In genomic region chr4:187021436-187022205, GRCh38 we compare ENCODE assay signal across 18 cellular contexts.
A peak's percentile ranks its signal among the peaks of the same experiment; 100 is the strongest.
DNase-seq lines count a peak whose midpoint lies in the region; ATAC-seq and TF ChIP-seq lines count a peak whose summit lies in the region.
"Had no signal": no experiment of that assay in that cellular context is flagged by ENCODE, and none has a peak within 500 bp of the region (broad histone marks: within the 10 kb centered on the region; RNA-seq: fewer than 3 reads in every experiment).

No MANE protein-coding gene starts in this region.

- H3K56ac ChIP-seq in mesendoderm (ENCODE audit: low read length) = no peak overlapping the region

- no peak overlapping the region for H2AK5ac ChIP-seq in mesendoderm (ENCODE audit: low read length)

- no peak overlapping the region for H3K4me2 ChIP-seq in mammary epithelial cell (ENCODE audit: insufficient read depth, low read depth, low read length)
- no peak overlapping the region for H3K4me2 ChIP-seq in mesendoderm (ENCODE audit: low read length)
- H3K4me2 ChIP-seq: BLaER1 had no signal

- no peak overlapping the region for H2AFZ ChIP-seq in mammary epithelial cell (ENCODE audit: low read depth, low read length)
- H2AFZ ChIP-seq: GM23248 had no signal

- H3K9me3 ChIP-seq in mammary epithelial cell (replicated peaks; ENCODE audit: insufficient read depth, low read length) (no peaks in the 10 kb centered on the region), breast epithelium (no peaks in the 10 kb centered on the region)
- H3K9me3 ChIP-seq: HAP-1 had no signal

- H4K8ac ChIP-seq in mesendoderm (ENCODE audit: low read depth, low read length) = no peak overlapping the region

- intact Hi-C loops in mammary epithelial cell (cut with micrococcal nuclease) (no loop called here), breast epithelium (cut with DNase I; ENCODE audit: low total_unique reads) (no loop called here)

- in situ Hi-C loops in mammary epithelial cell (cut with MboI; ENCODE audit: low sequenced_read_pairs in 2 of 2) = no loop called here

- no peaks in the 10 kb centered on the region for H3K79me2 ChIP-seq in mammary epithelial cell (ENCODE audit: insufficient read depth, low read length)
- H3K79me2 ChIP-seq in mesendoderm (ENCODE audit: control insufficient read depth, insufficient read depth, low read length) = no peaks in the 10 kb centered on the region

- dilution Hi-C loops in mammary epithelial cell (cut with HindIII; ENCODE audit: low sequenced_read_pairs) = no loop called here

- H2BK15ac ChIP-seq in mesendoderm (replicated peaks; ENCODE audit: low read depth) = no peak overlapping the region

- H3K18ac ChIP-seq in mesendoderm (ENCODE audit: low read length) = no peak overlapping the region

- H4K20me1 ChIP-seq in mammary epithelial cell (ENCODE audit: insufficient read depth, low read length) = no peaks in the 10 kb centered on the region
- H4K20me1 ChIP-seq: BLaER1 had no signal

- H3K27ac ChIP-seq in mammary epithelial cell (ENCODE audit: insufficient read depth, low read depth, low read length) (no peak overlapping the region), breast epithelium (no peak overlapping the region), mesendoderm (ENCODE audit: low read depth, low read length) (no peak overlapping the region)
- H3K27ac ChIP-seq: BLaER1, GM23248 had no signal

- no peak overlapping the region for H4K5ac ChIP-seq in mesendoderm (ENCODE audit: low read length)

- H3K4ac ChIP-seq in mesendoderm (ENCODE audit: low read depth, low read length) = no peak overlapping the region

- WGBS in mammary epithelial cell (ENCODE audit: low coverage, missing lambda C conversion rate) = 97% methylated on average over 6 of the region's 6 CpGs
- WGBS in mesendoderm (ENCODE audit: extremely low coverage, insufficient coverage, low lambda C conversion rate) = no CpG with 5 or more reads among the region's 6 CpGs

- H3K27me3 ChIP-seq in mammary epithelial cell (ENCODE audit: insufficient read depth, low read length) = no peaks in the 10 kb centered on the region
- H3K27me3 ChIP-seq in breast epithelium = no peaks in the 10 kb centered on the region
- H3K27me3 ChIP-seq in mesendoderm (ENCODE audit: insufficient read depth, low read length, poor library complexity) = no peaks in the 10 kb centered on the region
- H3K27me3 ChIP-seq: BLaER1 had no signal

- no peak for TF ChIP-seq POLR2A in breast epithelium (IDR thresholded peaks at IDR 0.05)

- H2BK120ac ChIP-seq in mesendoderm (ENCODE audit: low read depth, low read length) = no peak overlapping the region

- H3K9ac ChIP-seq in mammary epithelial cell (ENCODE audit: insufficient read depth, low read length) (no peak overlapping the region), mesendoderm (ENCODE audit: low read length) (no peak overlapping the region)
- H3K9ac ChIP-seq: BLaER1, GM23248 had no signal

- no peak overlapping the region for H3K23ac ChIP-seq in mesendoderm (ENCODE audit: low read length)

- ATAC-seq in GM21367 (IDR thresholded peaks at IDR 0.05; ENCODE audit: unreplicated experiment) = no peak
- ATAC-seq: GM12878, HepG2 had no signal

- CTCF ChIA-PET in mammary epithelial cell (lab: Charles Lee; ENCODE audit: low non-redundant PET) = no interaction called here

- TF ChIP-seq CTCF in mammary epithelial cell (conservative IDR thresholded peaks at IDR 0.05 in 1 of 2, IDR thresholded peaks at IDR 0.05 in 1 of 2; ENCODE audit: extremely low read depth in 1 of 2, insufficient read depth in 1 of 2, low read depth in 1 of 2, low read length in 2 of 2) = no peak
- no peak for TF ChIP-seq CTCF in breast epithelium (IDR thresholded peaks at IDR 0.05)

- H3K4me3 ChIP-seq in mammary epithelial cell (replicated peaks in 1 of 3; ENCODE audit: insufficient read depth in 1 of 3, low read depth in 2 of 3, low read length in 3 of 3) (no peak overlapping the region), breast epithelium (no peak overlapping the region), mesendoderm (ENCODE audit: low read length) (no peak overlapping the region)
- H3K4me3 ChIP-seq: BLaER1, GM12878, GM23248, HAP-1 had no signal

- H3K36me3 ChIP-seq in mammary epithelial cell (ENCODE audit: insufficient read depth, low read length) (no peaks in the 10 kb centered on the region), breast epithelium (no peaks in the 10 kb centered on the region), mesendoderm (ENCODE audit: control insufficient read depth, insufficient read depth, low read length) (no peaks in the 10 kb centered on the region)
- H3K36me3 ChIP-seq: BLaER1, HAP-1 had no signal

- H2BK5ac ChIP-seq in mesendoderm (ENCODE audit: low read length) = no peak overlapping the region

- DNase-seq in mammary epithelial cell (peak; percentile 26), breast epithelium (ENCODE audit: low spot score in 2 of 2) (no peak), glomerular visceral epithelial cell (ENCODE audit: extremely low spot score) (peak; percentile 37), mesendoderm (peak; percentile 30), superior temporal gyrus (ENCODE audit: extremely low spot score) (no peak), ureter (ENCODE audit: low spot score) (no peak)
- DNase-seq: 8988T; CD4-positive, alpha-beta memory T cell; DMS 273 treated with DMSO at 0.1 percent for 48 hours; DMS53; DND-41; EL; GM23248 had no signal

- H3K4me1 ChIP-seq in mammary epithelial cell (ENCODE audit: insufficient read depth, low read length) = no peaks in the 10 kb centered on the region
- no peaks in the 10 kb centered on the region for H3K4me1 ChIP-seq in breast epithelium
- H3K4me1 ChIP-seq in mesendoderm (ENCODE audit: control insufficient read depth, low read depth, low read length) = peaks cover 2% of the 10 kb centered on the region
- H3K4me1 ChIP-seq: BLaER1, HAP-1 had no signal

- no peaks in the 10 kb centered on the region for H3K79me1 ChIP-seq in mesendoderm (ENCODE audit: low read length)

- BruUV-seq in mammary epithelial cell (replicated peaks; lab: Mats Ljungman, UMichigan) = no TSS peak

Comparison
In these comparisons a context has a peak if more than half of its experiments do, and no peak if none do; other contexts are left out.
1. DNase-seq: peak in mammary epithelial cell (single experiment), glomerular visceral epithelial cell (single experiment) and mesendoderm (single experiment); none in breast epithelium (0 of 2), superior temporal gyrus (single experiment) and ureter (single experiment).